Comparison of ENCODE assay signal across 8 cellular contexts in the genomic region with DNA sequence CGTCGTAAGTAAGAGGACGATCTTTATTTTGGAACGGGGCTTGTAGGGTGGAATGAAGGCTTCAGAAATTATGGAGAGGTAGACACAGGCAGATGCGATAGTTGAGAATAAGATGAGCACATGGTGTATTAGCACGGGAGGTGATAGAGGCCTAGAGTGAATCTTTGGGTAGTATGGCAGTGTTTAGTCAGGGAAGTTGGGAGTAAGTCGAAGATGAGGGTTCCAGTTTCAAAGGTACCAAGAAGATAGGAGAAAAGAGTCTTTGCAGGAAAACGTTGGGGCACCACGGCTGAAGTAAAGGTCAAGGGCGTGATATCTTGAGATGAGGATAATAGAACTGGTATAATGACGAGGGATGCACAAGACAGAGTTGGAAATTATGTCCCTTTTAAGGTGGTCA. TPM values are rescaled to one million over a fixed set of nuclear protein-coding genes. Genes with fewer than 3 reads are reported as not detected.
DNase-seq lines count a peak whose midpoint lies in the region; ATAC-seq and TF ChIP-seq lines count a peak whose summit lies in the region.

No MANE protein-coding gene starts in this region.

- H3K4me1 ChIP-seq in skeletal muscle satellite cell (ENCODE audit: control insufficient read depth, insufficient read depth, low read length) = peaks cover 10% of the 10 kb centered on the region

- no peak for ATAC-seq in sciatic nerve

- intact Hi-C loops in sciatic nerve (cut with DNase I) = no loop called here

- H3K27me3 ChIP-seq in H7 (ENCODE audit: control insufficient read depth, insufficient read depth, low read length) (no peaks in the 10 kb centered on the region; the same call in 1 of the 2 replicates), skeletal muscle satellite cell (ENCODE audit: control insufficient read depth, insufficient read depth, low read length) (no peaks in the 10 kb centered on the region)

- H3K36me3 ChIP-seq in H7 (replicated peaks; ENCODE audit: control insufficient read depth, insufficient read depth, low read length) = peaks cover 4% of the 10 kb centered on the region
- peaks cover 12% of the 10 kb centered on the region for H3K36me3 ChIP-seq in skeletal muscle satellite cell (ENCODE audit: insufficient read depth, low read length)

- DNase-seq in H7 (no peak), SK-MEL-5 (ENCODE audit: low read depth, low spot score) (peak; percentile 4), fibroblast of the aortic adventitia (ENCODE audit: low read depth) (no peak), sciatic nerve (ENCODE audit: low spot score) (no peak), epidermal melanocyte (ENCODE audit: insufficient read length, low spot score) (no peak), pons (ENCODE audit: low spot score) (no peak)
- DNase-seq in NK-92 treated with Interleukin-12 subunit alpha and Interleukin-12 subunit beta, amount 100 ng/mL, for 24 hours (lab: John Stamatoyannopoulos, UW) = no peak

- in situ Hi-C loops in SK-MEL-5 (cut with HindIII; ENCODE audit: low pct_unique_long_range_greater_than_20kb, low sequenced_read_pairs) = no loop called here

- no peak for TF ChIP-seq CTCF in fibroblast of the aortic adventitia (IDR thresholded peaks at IDR 0.05; ENCODE audit: insufficient read depth, low read length)

- H3K4me3 ChIP-seq in H7 (ENCODE audit: insufficient read depth, low read depth, low read length) = peak overlapping the region; percentile 70
- peak overlapping the region; percentile 95 for H3K4me3 ChIP-seq in fibroblast of the aortic adventitia (ENCODE audit: low read depth, low read length)
- H3K4me3 ChIP-seq in skeletal muscle satellite cell (ENCODE audit: low read length) = peak overlapping the region; percentile 82

- H3K4me2 ChIP-seq in skeletal muscle satellite cell (ENCODE audit: low read length) = peak overlapping the region; percentile 89

- H3K9ac ChIP-seq in skeletal muscle satellite cell (ENCODE audit: low read depth, low read length) = peak overlapping the region; percentile 95

- H3K9me3 ChIP-seq in skeletal muscle satellite cell (replicated peaks; ENCODE audit: low read length) = no peaks in the 10 kb centered on the region

RNA-seq across cellular contexts. Expression of a gene that starts 0.7 kb away (rescaled TPM):
- 23.0 and 27.2 TPM in 2 replicates for total RNA-seq in H7 (2014; rRNA removed; shearing (Covaris generic))
- total RNA-seq in SK-MEL-5 (2014; rRNA removed; shearing (Covaris generic)) = 60.4 and 68.1 TPM in 2 replicates
- 32.4 and 58.9 TPM in 2 replicates for polyA plus RNA-seq in SK-MEL-5 (2015; cell fraction: cytosol; rRNA removed)
- polyA plus RNA-seq in SK-MEL-5 (2015; cell fraction: nucleus; rRNA removed) = 50.2 and 58.6 TPM in 2 replicates
- total RNA-seq in fibroblast of the aortic adventitia (ENCODE audit: low replicate concordance) = 51.2 and 157 TPM in 2 replicates
- total RNA-seq in skeletal muscle satellite cell (2012; rRNA removed) = 37.4 and 42.8 TPM in 2 replicates
- total RNA-seq in sciatic nerve = 74.8 TPM
